20 cellular contexts compared by ENCODE assay signal in genomic region chr15:64029633-64030032, GRCh38. TPM values are rescaled to one million over a fixed set of nuclear protein-coding genes. Genes with fewer than 3 reads are reported as not detected.
DNase-seq lines count a peak whose midpoint lies in the region; ATAC-seq and TF ChIP-seq lines count a peak whose summit lies in the region.
"Had no signal": no experiment of that assay in that cellular context is flagged by ENCODE, and none has a peak within 500 bp of the region (broad histone marks: within the 10 kb centered on the region; RNA-seq: fewer than 3 reads in every experiment).

No MANE protein-coding gene starts in this region.

- H3K9me3 Mint-ChIP-seq in activated CD8-positive, alpha-beta memory T cell treated with anti-CD3 and anti-CD28 coated beads, Interleukin-2, amount 10 ng/mL, durations not matched to agents 7 days and 5 days (ENCODE audit: low read depth) = no peaks in the 10 kb centered on the region
- H3K9me3 Mint-ChIP-seq in activated naive CD8-positive, alpha-beta T cell treated with anti-CD3 and anti-CD28 coated beads, Interleukin-2, amount 50 U/mL, for 24 hours = no peaks in the 10 kb centered on the region
- H3K9me3 Mint-ChIP-seq in naive thymus-derived CD8-positive, alpha-beta T cell = no peaks in the 10 kb centered on the region
- H3K9me3 Mint-ChIP-seq in Calu3 (ENCODE audit: low read depth, unreplicated experiment) = no peaks in the 10 kb centered on the region
- H3K9me3 Mint-ChIP-seq: activated T-helper 2 cell treated with anti-CD3 and anti-CD28 coated beads, Interferon-gamma antibody, Interleukin-2, Interleukin-4, amounts not matched to agents 10 μg/mL and 5 μg/mL and 100 μg/mL, durations not matched to agents 14 hours and 24 hours and 36 hours; nephron had no signal

- no peaks in the 10 kb centered on the region for H3K27me3 ChIP-seq in subcutaneous abdominal adipose tissue (ENCODE audit: control insufficient read depth in 5 of 5, insufficient read depth in 4 of 5, low read length in 5 of 5)
- H3K27me3 ChIP-seq: heart left ventricle, tibial artery had no signal

- CTCF ChIA-PET in activated CD8-positive, alpha-beta memory T cell treated with anti-CD3 and anti-CD28 coated beads, Interleukin-2, amount 10 ng/mL, durations not matched to agents 7 days and 5 days (lab: Charles Lee) = interaction anchor here (0.5 to 4.8 kb wide), 15 partner anchors 10 to 419 kb away, joined by 3 to 37 read pairs (median 3); partner anchors contain the start of genes CIAO2A and DAPK2
- CTCF ChIA-PET in Calu3 (lab: Charles Lee) = interaction anchor here (0.6 kb wide), 1 partner anchor 430 kb away, joined by 7 read pairs; no protein-coding TSS in a partner anchor

- H3K27me3 Mint-ChIP-seq in activated CD8-positive, alpha-beta memory T cell treated with anti-CD3 and anti-CD28 coated beads, Interleukin-2, amount 10 ng/mL, durations not matched to agents 7 days and 5 days = no peaks in the 10 kb centered on the region
- H3K27me3 Mint-ChIP-seq in activated naive CD8-positive, alpha-beta T cell treated with anti-CD3 and anti-CD28 coated beads, Interleukin-2, amount 50 U/mL, for 24 hours = no peaks in the 10 kb centered on the region
- H3K27me3 Mint-ChIP-seq in naive thymus-derived CD8-positive, alpha-beta T cell = no peaks in the 10 kb centered on the region
- peaks cover 28% of the 10 kb centered on the region for H3K27me3 Mint-ChIP-seq in Calu3 (ENCODE audit: unreplicated experiment)
- H3K27me3 Mint-ChIP-seq: progenitor cell of endocrine pancreas had no signal

- POLR2A ChIA-PET in naive thymus-derived CD8-positive, alpha-beta T cell (lab: Charles Lee) = interaction anchor here (0.6 kb wide), 1 partner anchor 17 kb away, joined by 4 read pairs; the partner anchor contains the start of gene DAPK2

- peaks cover 63% of the 10 kb centered on the region for H3K4me1 Mint-ChIP-seq in activated CD8-positive, alpha-beta memory T cell treated with anti-CD3 and anti-CD28 coated beads, Interleukin-2, amount 10 ng/mL, durations not matched to agents 7 days and 5 days
- H3K4me1 Mint-ChIP-seq in activated naive CD8-positive, alpha-beta T cell treated with anti-CD3 and anti-CD28 coated beads, Interleukin-2, amount 50 U/mL, for 24 hours = peaks cover 40% of the 10 kb centered on the region
- peaks cover 10 to 34% (median 25%) of the 10 kb centered on the region in 4 donors for H3K4me1 Mint-ChIP-seq in naive thymus-derived CD8-positive, alpha-beta T cell
- H3K4me1 Mint-ChIP-seq in Calu3 (ENCODE audit: low read depth, unreplicated experiment) = peaks cover 11% of the 10 kb centered on the region
- H3K4me1 Mint-ChIP-seq: nephron had no signal

- H3K9me3 ChIP-seq in subcutaneous abdominal adipose tissue (ENCODE audit: control insufficient read depth in 5 of 5, low read length in 5 of 5) = no peaks in the 10 kb centered on the region
- H3K9me3 ChIP-seq: heart left ventricle, tibial artery had no signal

- peak overlapping the region; percentile 65 for H3K4me3 Mint-ChIP-seq in activated CD8-positive, alpha-beta memory T cell treated with anti-CD3 and anti-CD28 coated beads, Interleukin-2, amount 10 ng/mL, durations not matched to agents 7 days and 5 days
- H3K4me3 Mint-ChIP-seq in activated naive CD8-positive, alpha-beta T cell treated with anti-CD3 and anti-CD28 coated beads, Interleukin-2, amount 50 U/mL, for 24 hours = no peak overlapping the region
- H3K4me3 Mint-ChIP-seq in naive thymus-derived CD8-positive, alpha-beta T cell = peak overlapping the region in 3 of 10 donors; percentile 22 to 61 (median 33)
- no peak overlapping the region for H3K4me3 Mint-ChIP-seq in Calu3 (ENCODE audit: low read depth, unreplicated experiment)
- H3K4me3 Mint-ChIP-seq: nephron had no signal

- TF ChIP-seq CTCF in Calu3 (IDR thresholded peaks at IDR 0.05; ENCODE audit: unreplicated experiment) = no peak

- intact Hi-C loops in Calu3 (cut with micrococcal nuclease; ENCODE audit: unreplicated experiment) = no loop called here

- DNase-seq in activated CD8-positive, alpha-beta memory T cell treated with anti-CD3 and anti-CD28 coated beads, Interleukin-2, amount 10 ng/mL, durations not matched to agents 7 days and 5 days = peak; percentile 82
- DNase-seq in activated CD8-positive, alpha-beta memory T cell treated with anti-CD3 and anti-CD28 coated beads, Interleukin-2, amount 50 U/mL, for 4 hours = no peak
- DNase-seq in activated naive CD8-positive, alpha-beta T cell treated with anti-CD3 and anti-CD28 coated beads, Interleukin-2, amount 50 U/mL, for 24 hours = no peak
- peak in 1 of 10 donors; percentile 18 for DNase-seq in naive thymus-derived CD8-positive, alpha-beta T cell
- DNase-seq in OCI-M1 (lab: John Stamatoyannopoulos, UW) = no peak
- DNase-seq in Calu3 = no peak
- DNase-seq in stimulated activated CD4-positive, alpha-beta T cell treated with anti-CD3 and anti-CD28 coated beads, Interleukin-1b, Interleukin-23, amount 100 ng/mL, for 48 hours = no peak
- DNase-seq: 8988T; activated CD8-positive, alpha-beta memory T cell treated with anti-CD3 and anti-CD28 coated beads for 24 hours; cortex of kidney; DMS79; heart left ventricle; KBM-7; MM.1S; tibial artery had no signal

- ATAC-seq in activated CD8-positive, alpha-beta memory T cell treated with anti-CD3 and anti-CD28 coated beads, Interleukin-2, amount 10 ng/mL, durations not matched to agents 7 days and 5 days = peak; percentile 81
- peak; percentile 81 for ATAC-seq in activated naive CD8-positive, alpha-beta T cell treated with anti-CD3 and anti-CD28 coated beads, Interleukin-2, amount 50 U/mL, for 24 hours
- ATAC-seq in naive thymus-derived CD8-positive, alpha-beta T cell = peak; percentile 50 to 75
- ATAC-seq: activated CD4-positive, CD25-positive, alpha-beta regulatory T cell treated with anti-CD3 and anti-CD28 coated beads, Interleukin-2, amount 50 U/mL, for 24 hours had no signal

- peaks cover 3 to 28% (median 25%) of the 10 kb centered on the region in 5 donors for H3K4me1 ChIP-seq in subcutaneous abdominal adipose tissue (ENCODE audit: control insufficient read depth in 5 of 5, insufficient read depth in 5 of 5, low read length in 5 of 5)
- H3K4me1 ChIP-seq: tibial artery had no signal

- H3K27ac Mint-ChIP-seq in activated CD8-positive, alpha-beta memory T cell treated with anti-CD3 and anti-CD28 coated beads, Interleukin-2, amount 10 ng/mL, durations not matched to agents 7 days and 5 days = peak overlapping the region; percentile 81
- H3K27ac Mint-ChIP-seq in activated naive CD8-positive, alpha-beta T cell treated with anti-CD3 and anti-CD28 coated beads, Interleukin-2, amount 50 U/mL, for 24 hours = peak overlapping the region; percentile 32
- peak overlapping the region in 8 of 10 donors; percentile 2 to 85 (median 61) for H3K27ac Mint-ChIP-seq in naive thymus-derived CD8-positive, alpha-beta T cell
- no peak overlapping the region for H3K27ac Mint-ChIP-seq in Calu3 (ENCODE audit: unreplicated experiment)
- H3K27ac Mint-ChIP-seq: activated T-helper 2 cell treated with anti-CD3 and anti-CD28 coated beads, Interferon-gamma antibody, Interleukin-2, Interleukin-4, amounts not matched to agents 10 μg/mL and 5 μg/mL and 100 μg/mL, durations not matched to agents 14 hours and 24 hours and 36 hours; nephron; progenitor cell of endocrine pancreas had no signal

- peak overlapping the region; percentile 84 for H3K27ac ChIP-seq in subcutaneous abdominal adipose tissue (ENCODE audit: low read depth, low read length)
- H3K27ac ChIP-seq: heart left ventricle, tibial artery had no signal

- H3K36me3 ChIP-seq in subcutaneous abdominal adipose tissue (ENCODE audit: control insufficient read depth in 5 of 5, insufficient read depth in 5 of 5, low read length in 5 of 5) = peaks cover 0 to 20% (median 7%) of the 10 kb centered on the region in 5 donors
- H3K36me3 ChIP-seq: tibial artery had no signal

- no peak overlapping the region for H3K9ac ChIP-seq in subcutaneous abdominal adipose tissue (ENCODE audit: low read length in 5 of 5)

- no peak overlapping the region for H3K4me3 ChIP-seq in subcutaneous abdominal adipose tissue (ENCODE audit: low read depth in 1 of 5, low read length in 5 of 5)
- H3K4me3 ChIP-seq: heart left ventricle, tibial artery had no signal

- peaks cover 7% of the 10 kb centered on the region for H3K36me3 Mint-ChIP-seq in activated CD8-positive, alpha-beta memory T cell treated with anti-CD3 and anti-CD28 coated beads, Interleukin-2, amount 10 ng/mL, durations not matched to agents 7 days and 5 days
- H3K36me3 Mint-ChIP-seq in activated naive CD8-positive, alpha-beta T cell treated with anti-CD3 and anti-CD28 coated beads, Interleukin-2, amount 50 U/mL, for 24 hours (ENCODE audit: low read depth) = no peaks in the 10 kb centered on the region
- no peaks in the 10 kb centered on the region for H3K36me3 Mint-ChIP-seq in naive thymus-derived CD8-positive, alpha-beta T cell
- H3K36me3 Mint-ChIP-seq in Calu3 (ENCODE audit: insufficient read depth, unreplicated experiment) = peaks cover 8% of the 10 kb centered on the region

- no TSS peak for BruUV-seq in Calu3 (replicated peaks; lab: Mats Ljungman, UMichigan)

RNA-seq across cellular contexts. Expression of gene DAPK2, which starts 16.7 kb away (rescaled TPM):
- total RNA-seq in activated CD8-positive, alpha-beta memory T cell treated with anti-CD3 and anti-CD28 coated beads, Interleukin-2, amount 10 ng/mL, durations not matched to agents 7 days and 5 days = 10 to 100 TPM; 14.1 to 15.0 TPM
- total RNA-seq in naive thymus-derived CD8-positive, alpha-beta T cell = 1 to 10 TPM; 1.3 to 1.6 TPM
- polyA plus RNA-seq in naive thymus-derived CD8-positive, alpha-beta T cell = 1 to 10 TPM in 2 of 3 donors, under 1 TPM in 1; 0.41 to 4.0 (median 1.1) TPM
- 1.1 and 1.5 TPM in 2 replicates for total RNA-seq in Calu3 (2022)
